In genomic region chr6:45327956-45328522, GRCh38 we compare ENCODE assay signal across 9 cellular contexts. TPM values are rescaled to one million over a fixed set of nuclear protein-coding genes. Genes with fewer than 3 reads are reported as not detected.
DNase-seq lines count a peak whose midpoint lies in the region; ATAC-seq and TF ChIP-seq lines count a peak whose summit lies in the region.
"Had no signal": no experiment of that assay in that cellular context is flagged by ENCODE, and none has a peak within 500 bp of the region (broad histone marks: within the 10 kb centered on the region; RNA-seq: fewer than 3 reads in every experiment).

Gene RUNX2, plus strand, starts transcription at chr6:45328330. Its CDS starts 397 bp downstream, at chr6:45328727.

- peak within 1 kb of the TSS; percentile 50 for H3K27ac Mint-ChIP-seq in activated naive CD4-positive, alpha-beta T cell treated with anti-CD3 and anti-CD28 coated beads for 36 hours
- peak within 1 kb of the TSS; percentile 90 for H3K27ac Mint-ChIP-seq in activated naive CD8-positive, alpha-beta T cell

- intact Hi-C loops in activated naive CD4-positive, alpha-beta T cell treated with anti-CD3 and anti-CD28 coated beads for 36 hours (cut with micrococcal nuclease), result loop anchor here (2.0 to 5.0 kb wide), 3 partner anchors 49 to 396 kb away; partner anchors contain the start of gene SUPT3H

- no peaks in the 10 kb centered on the region for H3K36me3 Mint-ChIP-seq in activated naive CD4-positive, alpha-beta T cell treated with anti-CD3 and anti-CD28 coated beads for 36 hours (ENCODE audit: low read depth)
- no peaks in the 10 kb centered on the region for H3K36me3 Mint-ChIP-seq in activated naive CD8-positive, alpha-beta T cell

- peak; percentile 34 for DNase-seq in activated naive CD4-positive, alpha-beta T cell treated with anti-CD3 and anti-CD28 coated beads for 36 hours
- DNase-seq in activated naive CD4-positive, alpha-beta T cell (lab: John Stamatoyannopoulos, UW), result no peak
- DNase-seq in iris pigment epithelial cell (ENCODE audit: low read depth) (peak; percentile 88), ureter (ENCODE audit: low spot score) (no peak), NK-92 (lab: John Stamatoyannopoulos, UW; ENCODE audit: unreplicated experiment) (no peak), GM20000 (ENCODE audit: low spot score) (no peak)
- DNase-seq: spleen had no signal

- H3K9me3 Mint-ChIP-seq in activated naive CD4-positive, alpha-beta T cell treated with anti-CD3 and anti-CD28 coated beads for 36 hours, result no peaks in the 10 kb centered on the region
- H3K9me3 Mint-ChIP-seq in activated naive CD8-positive, alpha-beta T cell (ENCODE audit: low read depth), result no peaks in the 10 kb centered on the region

- no peaks in the 10 kb centered on the region for H3K27me3 Mint-ChIP-seq in activated naive CD4-positive, alpha-beta T cell treated with anti-CD3 and anti-CD28 coated beads for 36 hours (ENCODE audit: low read depth)
- H3K27me3 Mint-ChIP-seq in activated naive CD8-positive, alpha-beta T cell, result no peaks in the 10 kb centered on the region

- CTCF ChIA-PET in activated naive CD4-positive, alpha-beta T cell treated with anti-CD3 and anti-CD28 coated beads for 36 hours (lab: Charles Lee), result no interaction called here

- peak within 1 kb of the TSS; percentile 72 for H3K4me3 Mint-ChIP-seq in activated naive CD4-positive, alpha-beta T cell treated with anti-CD3 and anti-CD28 coated beads for 36 hours
- peak within 1 kb of the TSS; percentile 88 for H3K4me3 Mint-ChIP-seq in activated naive CD8-positive, alpha-beta T cell

- H3K4me1 Mint-ChIP-seq in activated naive CD4-positive, alpha-beta T cell treated with anti-CD3 and anti-CD28 coated beads for 36 hours (ENCODE audit: low read depth), result peaks cover 56% of the 10 kb centered on the region
- peaks cover 93% of the 10 kb centered on the region for H3K4me1 Mint-ChIP-seq in activated naive CD8-positive, alpha-beta T cell (ENCODE audit: low read depth)

- no peak for ATAC-seq in GM18517 (IDR thresholded peaks at IDR 0.05; ENCODE audit: unreplicated experiment)

- no peak for TF ChIP-seq CTCF in GM20000 (IDR thresholded peaks at IDR 0.05; ENCODE audit: extremely low read depth, missing control alignments)

RNA-seq across cellular contexts. Expression of gene RUNX2, which starts in this region (rescaled TPM):
- 1 to 10 TPM; 3.1 to 3.6 TPM for total RNA-seq in activated naive CD4-positive, alpha-beta T cell treated with anti-CD3 and anti-CD28 coated beads for 36 hours
- 18.3 TPM for total RNA-seq in ureter

Comparison
In these comparisons a context has a peak if more than half of its experiments do, and no peak if none do; other contexts are left out.
1. DNase-seq: peak in activated naive CD4-positive, alpha-beta T cell treated with anti-CD3 and anti-CD28 coated beads for 36 hours (single experiment) and iris pigment epithelial cell (single experiment); none in activated naive CD4-positive, alpha-beta T cell (0 of 4), ureter (single experiment), NK-92 (single experiment) and GM20000 (single experiment).